ENCODE assay signal across 15 cellular contexts in genomic region chr5:102975457-102976182, GRCh38.
A peak's percentile ranks its signal among the peaks of the same experiment; 100 is the strongest.
DNase-seq lines count a peak whose midpoint lies in the region; ATAC-seq, FAIRE-seq and TF ChIP-seq lines count a peak whose summit lies in the region.
"Had no signal": no experiment of that assay in that cellular context is flagged by ENCODE, and none has a peak within 500 bp of the region (broad histone marks: within the 10 kb centered on the region; RNA-seq: fewer than 3 reads in every experiment).

No MANE protein-coding gene starts in this region.

- no CpG with 5 or more reads among the region's 3 CpGs for WGBS in trophoblast cell (ENCODE audit: extremely low coverage, insufficient coverage, insufficient read length)

- H3K79me1 ChIP-seq in trophoblast cell (ENCODE audit: low read length) = no peaks in the 10 kb centered on the region

- peak; percentile 6 for FAIRE-seq in D721Med (lab: Jason Lieb, UNC)

- H3K27me3 ChIP-seq in trophoblast cell (ENCODE audit: insufficient read depth, low read length) (no peaks in the 10 kb centered on the region), left ventricle myocardium inferior (ENCODE audit: low read depth) (no peaks in the 10 kb centered on the region)
- H3K27me3 ChIP-seq: stomach had no signal

- intact Hi-C loops in left ventricle myocardium inferior (cut with micrococcal nuclease) = no loop called here

- H3K4ac ChIP-seq in trophoblast cell (ENCODE audit: low read depth, low read length) = no peak overlapping the region

- no peak for DNase-seq in D721Med (ENCODE audit: insufficient read length, low spot score)
- DNase-seq in RPMI7951 (ENCODE audit: low read depth) = peak; percentile 24
- peak; percentile 6 for DNase-seq in epithelial cell of esophagus (ENCODE audit: low read depth)
- DNase-seq in trophoblast cell = peak; percentile 0 to 60
- no peak for DNase-seq in left ventricle myocardium inferior
- DNase-seq in NCI-H2196 treated with DMSO at 0.1 percent for 48 hours (lab: John Stamatoyannopoulos, UW; ENCODE audit: unreplicated experiment) = no peak
- DNase-seq in NCI-H1105 treated with DMSO at 0.1 percent for 48 hours (lab: John Stamatoyannopoulos, UW) = no peak
- DNase-seq: activated T-cell treated with anti-CD3 and anti-CD28 coated beads, Interleukin-2, amount 50 U/mL, for 48 hours; CD4-positive, alpha-beta memory T cell; GDM1; stimulated activated CD4-positive, alpha-beta T cell treated with anti-CD3 and anti-CD28 coated beads, Interleukin-4, amount 100 ng/mL, for 4 hours; stomach had no signal

- H2BK120ac ChIP-seq in trophoblast cell (ENCODE audit: insufficient read depth, low read length, poor library complexity) = no peak overlapping the region

- H4K91ac ChIP-seq in trophoblast cell (ENCODE audit: low read depth, low read length) = no peak overlapping the region

- TF ChIP-seq CTCF in D721Med (IDR thresholded peaks at IDR 0.05; ENCODE audit: insufficient read depth, missing control alignments) (no peak), epithelial cell of esophagus (IDR thresholded peaks at IDR 0.05; ENCODE audit: insufficient read depth, low read depth, low read length, missing control alignments) (no peak), left ventricle myocardium inferior (IDR thresholded peaks at IDR 0.05; ENCODE audit: borderline replicate concordance) (no peak)

- H3K9ac ChIP-seq in trophoblast cell (ENCODE audit: low read length) = no peak overlapping the region

- no peak overlapping the region for H3K4me2 ChIP-seq in trophoblast cell (ENCODE audit: low read length)

- H3K36me3 ChIP-seq in trophoblast cell (ENCODE audit: control insufficient read depth in 1 of 2, insufficient read depth in 2 of 2, low read length in 2 of 2) (no peaks in the 10 kb centered on the region), left ventricle myocardium inferior (peaks cover 12% of the 10 kb centered on the region)

- no peak overlapping the region for H3K4me3 ChIP-seq in epithelial cell of esophagus (ENCODE audit: low read length)
- H3K4me3 ChIP-seq in trophoblast cell (ENCODE audit: low read depth, low read length) = no peak overlapping the region
- H3K4me3 ChIP-seq in left ventricle myocardium inferior = no peak overlapping the region
- H3K4me3 ChIP-seq: SK-N-MC, stomach had no signal

- H3K18ac ChIP-seq in trophoblast cell (ENCODE audit: low read length) = no peak overlapping the region

- H3K79me2 ChIP-seq in trophoblast cell (ENCODE audit: control insufficient read depth, insufficient read depth, low read length, poor library complexity) = no peaks in the 10 kb centered on the region

- no peak overlapping the region for H4K12ac ChIP-seq in trophoblast cell (ENCODE audit: low read depth, low read length)

- H2AK5ac ChIP-seq in trophoblast cell (ENCODE audit: low read length) = no peak overlapping the region

- no peaks in the 10 kb centered on the region for H3K9me3 ChIP-seq in trophoblast cell (ENCODE audit: insufficient read depth, low read depth, low read length)
- H3K9me3 ChIP-seq in left ventricle myocardium inferior (replicated peaks) = no peaks in the 10 kb centered on the region
- H3K9me3 ChIP-seq: stomach had no signal

- H3K27ac ChIP-seq in trophoblast cell (ENCODE audit: low read depth, low read length) (no peak overlapping the region), left ventricle myocardium inferior (replicated peaks) (no peak overlapping the region)
- H3K27ac ChIP-seq: SK-N-MC, stomach had no signal

- no peak overlapping the region for H3K23ac ChIP-seq in trophoblast cell (ENCODE audit: low read length)

- H2BK12ac ChIP-seq in trophoblast cell (ENCODE audit: low read length) = no peak overlapping the region

- H2BK5ac ChIP-seq in trophoblast cell (ENCODE audit: low read depth, low read length, poor library complexity) = no peak overlapping the region

- ATAC-seq in HG02642 (IDR thresholded peaks at IDR 0.05; ENCODE audit: poor library complexity, unreplicated experiment) = no peak
- ATAC-seq: activated CD4-positive, CD25-positive, alpha-beta regulatory T cell treated with anti-CD3 and anti-CD28 coated beads, Interleukin-2, amount 50 U/mL, for 24 hours had no signal

- H3K4me1 ChIP-seq in trophoblast cell (ENCODE audit: control insufficient read depth in 1 of 2, insufficient read depth in 2 of 2, low read length in 2 of 2) = no peaks in the 10 kb centered on the region
- peaks cover 16% of the 10 kb centered on the region for H3K4me1 ChIP-seq in left ventricle myocardium inferior
- H3K4me1 ChIP-seq: stomach had no signal

- no peak overlapping the region for H2AFZ ChIP-seq in trophoblast cell (ENCODE audit: insufficient read depth, low read length, poor library complexity)

- no peak overlapping the region for H3K14ac ChIP-seq in trophoblast cell (ENCODE audit: low read length)

- no peak overlapping the region for H4K8ac ChIP-seq in trophoblast cell (ENCODE audit: low read depth, low read length)

Comparison
In these comparisons a context has a peak if more than half of its experiments do, and no peak if none do; other contexts are left out.
1. DNase-seq: peak in RPMI7951 (single experiment), epithelial cell of esophagus (single experiment) and trophoblast cell (2 of 2); none in D721Med (single experiment), left ventricle myocardium inferior (single experiment), NCI-H2196 treated with DMSO at 0.1 percent for 48 hours (single experiment) and NCI-H1105 treated with DMSO at 0.1 percent for 48 hours (single experiment).